ENCODE assay signal across 1 cellular context in genomic region chr20:56693217-56693616, GRCh38.
TF ChIP-seq lines count a peak whose summit lies in the region.

No MANE protein-coding gene starts in this region.

TF ChIP-seq in H1, 55 proteins besides CTCF, POLR2A, EP300 and RAD21 (continued from another document):
- TF ChIP-seq SAP30 (IDR thresholded peaks at IDR 0.05; ENCODE audit: insufficient read depth, insufficient replicate concordance, low read length) (no peak), TAF7 (optimal IDR thresholded peaks at IDR 0.05; ENCODE audit: borderline replicate concordance, low read depth, low read length) (no peak), SRF (IDR thresholded peaks at IDR 0.05; ENCODE audit: low read depth, low read length) (no peak), CTBP2 (IDR thresholded peaks at IDR 0.05; ENCODE audit: borderline replicate concordance, insufficient read depth, insufficient read length, low read length) (no peak), CHD1 (IDR thresholded peaks at IDR 0.05; ENCODE audit: low read depth, low read length) (no peak), BACH1 (IDR thresholded peaks at IDR 0.05; ENCODE audit: low read length) (no peak), BCL11A (IDR thresholded peaks at IDR 0.05; ENCODE audit: low read depth in 2 of 2, low read length in 2 of 2) (no peak), RNF2 (IDR thresholded peaks at IDR 0.05; ENCODE audit: borderline replicate concordance, low read depth, low read length, missing control alignments, poor library complexity, severe bottlenecking) (no peak), CBX8 (IDR thresholded peaks at IDR 0.05; ENCODE audit: borderline replicate concordance, low read depth, low read length) (no peak), NANOG (IDR thresholded peaks at IDR 0.05; ENCODE audit: insufficient read depth, low read depth, low read length, poor library complexity, severe bottlenecking) (no peak), PHF8 (conservative IDR thresholded peaks at IDR 0.05; ENCODE audit: low read depth, low read length) (no peak), JUND (IDR thresholded peaks at IDR 0.05; ENCODE audit: low read length) (no peak), MAFK (IDR thresholded peaks at IDR 0.05; ENCODE audit: low read depth, low read length) (no peak), SP4 (IDR thresholded peaks at IDR 0.05; ENCODE audit: low read length) (no peak), TEAD4 (IDR thresholded peaks at IDR 0.05; ENCODE audit: low read depth, low read length) (no peak), SIX5 (IDR thresholded peaks at IDR 0.05; ENCODE audit: low read depth, low read length) (no peak), MAX (IDR thresholded peaks at IDR 0.05) (no peak), HDAC2 (IDR thresholded peaks at IDR 0.05; ENCODE audit: borderline replicate concordance in 1 of 2, low read depth in 2 of 2, low read length in 2 of 2) (no peak), BRCA1 (IDR thresholded peaks at IDR 0.05; ENCODE audit: low read depth, low read length) (no peak)
TF ChIP-seq in H1: peak in this region for 0.
